8 cellular contexts compared by ENCODE assay signal in the genomic region with DNA sequence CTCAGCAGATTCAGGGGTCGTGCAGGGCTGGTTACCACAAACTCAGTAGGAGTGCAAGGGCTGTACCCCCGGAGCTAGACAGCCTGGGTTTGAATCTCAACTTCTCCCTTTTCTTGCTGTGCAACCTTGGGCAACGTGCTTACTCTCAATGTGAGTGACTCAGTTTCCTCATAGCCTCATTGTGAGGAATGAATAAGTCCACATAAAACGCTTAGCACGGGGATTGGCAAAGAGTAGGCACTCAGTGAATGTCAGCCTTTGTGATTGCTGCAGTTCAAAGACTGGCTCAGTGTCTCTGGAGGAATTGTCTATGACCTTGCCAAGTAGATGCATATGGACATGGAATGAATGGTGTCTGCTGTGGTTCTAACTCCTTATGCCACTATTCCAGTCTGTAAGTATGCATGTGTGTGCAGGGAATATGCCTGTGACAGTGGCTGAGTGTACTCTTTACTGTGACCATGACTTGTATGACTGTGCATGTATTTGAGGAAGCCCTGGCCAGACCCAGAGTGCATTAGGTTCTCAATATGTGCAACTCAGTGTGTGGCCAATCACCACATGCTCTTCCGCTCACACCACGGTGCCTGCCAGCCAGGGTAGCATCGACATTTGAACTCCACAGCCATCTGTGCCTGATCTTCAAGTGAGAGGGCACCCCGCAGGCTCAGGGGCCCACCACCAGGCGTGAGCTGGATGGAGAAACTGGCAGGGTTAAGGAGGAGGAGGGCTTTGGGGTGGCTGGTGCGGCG. TPM values are rescaled to one million over a fixed set of nuclear protein-coding genes. Genes with fewer than 3 reads are reported as not detected.
DNase-seq lines count a peak whose midpoint lies in the region; ATAC-seq and TF ChIP-seq lines count a peak whose summit lies in the region.

No MANE protein-coding gene starts in this region.

- CTCF ChIA-PET in SK-N-SH (lab: Yijun Ruan, JAX): interaction anchor here (1.0 to 7.7 kb wide), 7 partner anchors 11 to 71 kb away, joined by 3 to 45 read pairs (median 4); a partner anchor contains a TSS

- H3K9me3 ChIP-seq in SK-N-SH (no peaks in the 10 kb centered on the region), endodermal cell (ENCODE audit: control insufficient read depth, low read length) (no peaks in the 10 kb centered on the region), muscle layer of duodenum (ENCODE audit: control insufficient read depth in 1 of 2, low read length in 2 of 2) (no peaks in the 10 kb centered on the region)

- no peak for ATAC-seq in SK-N-SH treated with all-trans-retinoic acid at 6 μM for 48 hours
- ATAC-seq in HG03565 (IDR thresholded peaks at IDR 0.05; ENCODE audit: unreplicated experiment): no peak

- peak overlapping the region; percentile 80 for H2AFZ ChIP-seq in SK-N-SH (ENCODE audit: low read depth)

- peak overlapping the region; percentile 89 for H3K27ac Mint-ChIP-seq in endodermal cell

- no peaks in the 10 kb centered on the region for H3K27me3 Mint-ChIP-seq in endodermal cell (ENCODE audit: insufficient read depth)

- peak overlapping the region; percentile 82 for H3K4me3 Mint-ChIP-seq in endodermal cell

- H3K27ac ChIP-seq in SK-N-SH (ENCODE audit: low read depth in 2 of 2, low read length in 1 of 2) (peak overlapping the region; percentile 54 to 79; a peak in 3 of 4 replicates), endodermal cell (ENCODE audit: low read depth, low read length) (peak overlapping the region; percentile 38), muscle layer of duodenum (ENCODE audit: low read length) (peak overlapping the region; percentile 89)

- H3K4me2 ChIP-seq in SK-N-SH: peak overlapping the region; percentile 86

- TF ChIP-seq EP300 in SK-N-SH (IDR thresholded peaks at IDR 0.05; ENCODE audit: borderline replicate concordance in 1 of 2, low read depth in 1 of 2, low read length in 1 of 2): no peak

- H3K36me3 ChIP-seq in SK-N-SH (replicated peaks in 1 of 2; ENCODE audit: control insufficient read depth in 1 of 2, insufficient read depth in 2 of 2, low read length in 1 of 2) (peaks cover 0 to 6% of the 10 kb centered on the region in 2 experiments), endodermal cell (ENCODE audit: control insufficient read depth, insufficient read depth, low read length) (no peaks in the 10 kb centered on the region), muscle layer of duodenum (ENCODE audit: control insufficient read depth in 1 of 2, insufficient read depth in 2 of 2, low read length in 2 of 2) (no peaks in the 10 kb centered on the region)

- peaks cover 6% of the 10 kb centered on the region for H3K9me3 Mint-ChIP-seq in endodermal cell

- no peaks in the 10 kb centered on the region for H3F3A ChIP-seq in SK-N-SH (replicated peaks; ENCODE audit: insufficient read depth)

- peak overlapping the region; percentile 62 for H3K9ac ChIP-seq in SK-N-SH
- H3K9ac ChIP-seq in endodermal cell (ENCODE audit: extremely low read depth, low read length, poor library complexity, severe bottlenecking): peak overlapping the region; percentile 47

- no peaks in the 10 kb centered on the region for H4K20me1 ChIP-seq in SK-N-SH (ENCODE audit: insufficient read depth)

- no peak for TF ChIP-seq RAD21 in SK-N-SH (IDR thresholded peaks at IDR 0.05; ENCODE audit: low read length)

- 55% methylated on average over 8 of the region's 12 CpGs for WGBS in SK-N-SH (ENCODE audit: low lambda C conversion rate)
- WGBS in endodermal cell (ENCODE audit: insufficient coverage in 1 of 2, insufficient read length in 1 of 2), 2 experiments: 71 to 80% methylated on average over 10 to 12 of the region's 12 CpGs

- DNase-seq in SK-N-SH (no peak), SKM-1 (lab: John Stamatoyannopoulos, UW; ENCODE audit: unreplicated experiment) (peak; percentile 69), endodermal cell (peak; percentile 55), NCI-H2029 treated with DMSO at 0.1 percent for 48 hours (lab: John Stamatoyannopoulos, UW) (no peak)
- no peak for DNase-seq in central memory CD4-positive, alpha-beta T cell

- peaks cover 2% of the 10 kb centered on the region for H3K36me3 Mint-ChIP-seq in endodermal cell (ENCODE audit: low read depth)

- H3K4me3 ChIP-seq in SK-N-SH (ENCODE audit: low read depth in 2 of 2, low read length in 1 of 2) (peak overlapping the region; percentile 52 to 66), endodermal cell (ENCODE audit: low read length) (peak overlapping the region; percentile 79), muscle layer of duodenum (ENCODE audit: low read depth in 1 of 2, low read length in 2 of 2) (peak overlapping the region; percentile 64 to 77)

- peaks cover 17% of the 10 kb centered on the region for H3K4me1 Mint-ChIP-seq in endodermal cell

- TF ChIP-seq CTCF in SK-N-SH (IDR thresholded peaks at IDR 0.05) (no peak), endodermal cell (conservative IDR thresholded peaks at IDR 0.05) (no peak)

- H3K27me3 ChIP-seq in SK-N-SH (ENCODE audit: insufficient read depth) (no peaks in the 10 kb centered on the region), endodermal cell (ENCODE audit: control insufficient read depth, insufficient read depth, low read length, poor library complexity, severe bottlenecking) (no peaks in the 10 kb centered on the region), muscle layer of duodenum (ENCODE audit: low read depth, low read length) (no peaks in the 10 kb centered on the region)

- POLR2A ChIA-PET in SK-N-SH (lab: Yijun Ruan, JAX): interaction anchor here (0.7 to 1.6 kb wide), 6 partner anchors 15 to 48 kb away, joined by 3 to 6 read pairs (median 4); a partner anchor contains a TSS

- peaks cover 7% of the 10 kb centered on the region; the same call in 1 of the 2 replicates for H3K79me2 ChIP-seq in SK-N-SH (ENCODE audit: insufficient read depth)

- peaks cover 10 to 38% of the 10 kb centered on the region in 2 experiments; a peak in 2 of 4 replicates for H3K4me1 ChIP-seq in SK-N-SH (ENCODE audit: control insufficient read depth in 1 of 2, insufficient read depth in 2 of 2, low read depth in 1 of 2, low read length in 1 of 2)
- peaks cover 3% of the 10 kb centered on the region for H3K4me1 ChIP-seq in endodermal cell (ENCODE audit: control insufficient read depth, insufficient read depth, low read length)
- H3K4me1 ChIP-seq in muscle layer of duodenum (ENCODE audit: control insufficient read depth in 1 of 2, insufficient read depth in 2 of 2, low read length in 2 of 2): peaks cover 17 to 28% of the 10 kb centered on the region in 2 donors

- no peaks in the 10 kb centered on the region for H3K9me2 ChIP-seq in SK-N-SH

TF ChIP-seq in SK-N-SH, 30 proteins besides CTCF, POLR2A, EP300 and RAD21:
- TF ChIP-seq RCOR1 (IDR thresholded peaks at IDR 0.05; ENCODE audit: low read length) (no peak), SMC3 (IDR thresholded peaks at IDR 0.05; ENCODE audit: low read depth, low read length) (no peak), FOSL2 (IDR thresholded peaks at IDR 0.05; ENCODE audit: borderline replicate concordance, low read depth) (no peak), FOXM1 (IDR thresholded peaks at IDR 0.05; ENCODE audit: low read depth) (no peak), RFX5 (IDR thresholded peaks at IDR 0.05; ENCODE audit: low read length) (no peak)

TF ChIP-seq in SK-N-SH treated with all-trans-retinoic acid at 6 μM for 48 hours, 23 proteins besides CTCF, POLR2A, EP300 and RAD21 (continues in another document):
- no peak for TF ChIP-seq TOX (CRISPR knock-in tag; IDR thresholded peaks at IDR 0.05; ENCODE audit: borderline replicate concordance)
- TF ChIP-seq ZNF565 (CRISPR knock-in tag; conservative IDR thresholded peaks at IDR 0.05; ENCODE audit: low read depth): no peak

RNA-seq across cellular contexts. Expression of a gene that starts 0.9 kb away (rescaled TPM):
- 7.8 and 8.4 TPM in 2 replicates for polyA plus RNA-seq in SK-N-SH (2012; rRNA removed)
- polyA plus RNA-seq in SK-N-SH (2012; cell fraction: cytosol; rRNA removed): 3.1 and 5.6 TPM in 2 replicates
- 8.7 and 10.0 TPM in 2 replicates for polyA plus RNA-seq in SK-N-SH (2012; cell fraction: nucleus; rRNA removed)
- 1 to 10 TPM; 2.6 to 3.3 TPM for total RNA-seq in endodermal cell
- 4.1 TPM for polyA plus RNA-seq in endodermal cell (2013, experiment 1 of 2)
- polyA plus RNA-seq in endodermal cell (2013, experiment 2 of 2): 3.9 TPM

RNA-seq across cellular contexts. Expression of a gene that starts 0.9 kb away (rescaled TPM):
- polyA plus RNA-seq in SK-N-SH (2012; rRNA removed): 10.4 and 10.5 TPM in 2 replicates
- polyA plus RNA-seq in SK-N-SH (2012; cell fraction: cytosol; rRNA removed): 2.8 and 4.3 TPM in 2 replicates
- polyA plus RNA-seq in SK-N-SH (2012; cell fraction: nucleus; rRNA removed): 36.1 and 53.0 TPM in 2 replicates
- 10 to 100 TPM in 1 of 2 donors, 1 to 10 TPM in 1; 9.7 to 12.8 TPM for total RNA-seq in endodermal cell
- polyA plus RNA-seq in endodermal cell (2013, experiment 1 of 2): 19.7 TPM
- 17.0 TPM for polyA plus RNA-seq in endodermal cell (2013, experiment 2 of 2)

RNA-seq across cellular contexts. Expression of a gene that starts 3.3 kb away (rescaled TPM):
- 0.30 and 0.49 TPM in 2 replicates for polyA plus RNA-seq in SK-N-SH (2012; rRNA removed)
- 0.14 and 0.26 TPM in 2 replicates for polyA plus RNA-seq in SK-N-SH (2012; cell fraction: cytosol; rRNA removed)
- 1.7 and 1.8 TPM in 2 replicates for polyA plus RNA-seq in SK-N-SH (2012; cell fraction: nucleus; rRNA removed)
- total RNA-seq in endodermal cell: 1 to 10 TPM in 1 of 2 donors, under 1 TPM in 1; 0.92 to 1.8 TPM
- polyA plus RNA-seq in endodermal cell (2013, experiment 1 of 2): 1.8 TPM
- 1.3 TPM for polyA plus RNA-seq in endodermal cell (2013, experiment 2 of 2)

RNA-seq across cellular contexts. Expression of a gene that starts 7.9 kb away (rescaled TPM):
- 52.4 and 73.2 TPM in 2 replicates for polyA plus RNA-seq in SK-N-SH (2012; rRNA removed)
- polyA plus RNA-seq in SK-N-SH (2012; cell fraction: cytosol; rRNA removed): 28.8 and 46.5 TPM in 2 replicates
- 222 and 253 TPM in 2 replicates for polyA plus RNA-seq in SK-N-SH (2012; cell fraction: nucleus; rRNA removed)
- total RNA-seq in endodermal cell: 10 to 100 TPM; 56.6 to 70.9 TPM
- polyA plus RNA-seq in endodermal cell (2013, experiment 1 of 2): 42.4 TPM
- polyA plus RNA-seq in endodermal cell (2013, experiment 2 of 2): 35.6 TPM

RNA-seq across cellular contexts. Expression of a gene that starts 21.2 kb away (rescaled TPM):
- 0.03 TPM in 1 of 2 replicates, not detected in the other for polyA plus RNA-seq in SK-N-SH (2012; rRNA removed)
- not detected in 2 replicates for polyA plus RNA-seq in SK-N-SH (2012; cell fraction: cytosol; rRNA removed)
- 0.13 and 0.21 TPM in 2 replicates for polyA plus RNA-seq in SK-N-SH (2012; cell fraction: nucleus; rRNA removed)
- total RNA-seq in endodermal cell: not detected
- 0.25 TPM for polyA plus RNA-seq in endodermal cell (2013, experiment 1 of 2)
- not detected for polyA plus RNA-seq in endodermal cell (2013, experiment 2 of 2)

Comparison
In these comparisons a context has a peak if more than half of its experiments do, and no peak if none do; other contexts are left out.
1. DNase-seq: peak in SKM-1 (single experiment) and endodermal cell (single experiment); none in SK-N-SH (single experiment), NCI-H2029 treated with DMSO at 0.1 percent for 48 hours (single experiment) and central memory CD4-positive, alpha-beta T cell (single experiment).
2. H3K27ac ChIP-seq: peak in every context shown above with its lines; median percentile 89 in muscle layer of duodenum; 66 in SK-N-SH; 38 in endodermal cell.
3. Peak in every context shown above with its lines, with median percentiles within 50 percentile points of each other: H3K4me3 ChIP-seq.